8 cellular contexts compared by ENCODE assay signal in the genomic region with DNA sequence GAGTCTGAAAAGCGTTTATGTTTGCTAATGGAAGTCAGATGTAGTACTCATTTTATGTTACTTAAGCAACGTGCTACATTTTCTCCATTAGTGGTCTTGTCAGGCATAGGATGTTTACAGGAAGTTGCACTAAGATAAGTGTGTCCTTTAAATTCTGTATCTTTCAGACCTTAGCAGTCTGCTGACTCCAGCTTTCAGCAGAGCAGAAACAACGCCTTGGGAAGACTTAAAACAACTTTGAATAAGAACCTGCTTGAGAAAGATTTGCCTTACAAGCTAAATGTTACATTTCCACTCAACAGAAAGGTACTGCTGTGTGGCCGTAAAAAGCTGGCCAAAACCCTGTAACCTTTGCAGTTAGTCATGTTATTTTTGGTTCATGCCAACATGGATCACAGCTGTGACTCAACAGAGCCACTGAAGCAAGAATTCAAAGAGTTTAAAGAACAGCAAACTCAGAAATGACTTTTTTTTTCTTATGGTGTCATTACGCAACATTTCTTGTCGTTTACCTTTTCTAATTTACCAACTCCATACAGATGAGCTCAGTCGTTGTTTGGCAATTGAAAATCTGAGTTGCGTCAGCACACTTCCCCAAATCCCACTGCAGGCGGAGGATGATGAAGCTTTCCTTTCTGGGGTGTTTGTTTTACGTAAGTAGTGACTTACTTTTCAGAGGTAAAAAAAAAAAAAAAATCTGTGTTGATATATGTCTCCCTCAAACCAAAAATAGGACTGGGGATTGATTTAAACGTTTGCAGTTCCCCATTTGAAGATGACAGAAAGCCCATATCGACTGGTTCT. TPM values are rescaled to one million over a fixed set of nuclear protein-coding genes. Genes with fewer than 3 reads are reported as not detected.
DNase-seq lines count a peak whose midpoint lies in the region; ATAC-seq and TF ChIP-seq lines count a peak whose summit lies in the region.

No MANE protein-coding gene starts in this region.

- H3K9me3 Mint-ChIP-seq in CD14-positive monocyte = peaks cover 0 to 5% (median 2%) of the 10 kb centered on the region in 7 donors
- H3K9me3 Mint-ChIP-seq in chondrocyte (ENCODE audit: low read depth) = no peaks in the 10 kb centered on the region

- H3K27ac Mint-ChIP-seq in CD14-positive monocyte (peak overlapping the region; percentile 87 to 94 (median 91)), chondrocyte (ENCODE audit: unreplicated experiment) (peak overlapping the region; percentile 91)

- peaks cover 26% of the 10 kb centered on the region for H3K4me1 Mint-ChIP-seq in CD14-positive monocyte
- H3K4me1 Mint-ChIP-seq in chondrocyte (ENCODE audit: low read depth) = peaks cover 15% of the 10 kb centered on the region

- TF ChIP-seq CTCF in CD14-positive monocyte (IDR thresholded peaks at IDR 0.05) = no peak
- no peak for TF ChIP-seq CTCF in chondrocyte (IDR thresholded peaks at IDR 0.05)

- H3K36me3 Mint-ChIP-seq in CD14-positive monocyte = no peaks in the 10 kb centered on the region
- H3K36me3 Mint-ChIP-seq in chondrocyte (ENCODE audit: low read depth) = no peaks in the 10 kb centered on the region

- H3K4me3 Mint-ChIP-seq in CD14-positive monocyte (peak overlapping the region; percentile 18 to 53), chondrocyte (ENCODE audit: unreplicated experiment) (peak overlapping the region; percentile 49)

- peak; percentile 92 for DNase-seq in CD14-positive monocyte (ENCODE audit: low spot score)
- peak; percentile 63 for DNase-seq in NCI-H226
- DNase-seq in chondrocyte (ENCODE audit: low spot score) = no peak
- peak; percentile 43 for DNase-seq in myocyte (ENCODE audit: low read depth)
- DNase-seq in NCI-H1930 (lab: John Stamatoyannopoulos, UW) = no peak
- DNase-seq in NCI-H446 treated with DMSO at 0.1 percent for 48 hours (lab: John Stamatoyannopoulos, UW) = no peak

- ATAC-seq in HG02981 (IDR thresholded peaks at IDR 0.05; ENCODE audit: unreplicated experiment) = no peak
- no peak for ATAC-seq in HG03108 (IDR thresholded peaks at IDR 0.05; ENCODE audit: unreplicated experiment)

- intact Hi-C loops in CD14-positive monocyte (cut with micrococcal nuclease) = loop anchor here in 1 of 2 donors (5.0 kb wide), 1 partner anchor 986 kb away; no protein-coding TSS in a partner anchor

- H3K27me3 Mint-ChIP-seq in CD14-positive monocyte (ENCODE audit: low read depth in 3 of 3) (no peaks in the 10 kb centered on the region), chondrocyte (ENCODE audit: low read depth) (no peaks in the 10 kb centered on the region)

RNA-seq across cellular contexts. Expression of gene BMP6, which starts 27.9 kb away (rescaled TPM):
- polyA plus RNA-seq in CD14-positive monocyte = not detected
- total RNA-seq in chondrocyte (0.49 to 0.50 TPM in 2 of 3 replicates, not detected in the other), myocyte (0.10 and 0.19 TPM in 2 replicates)
- not detected for polyA plus RNA-seq in myocyte (2012)

Comparison
In these comparisons a context has a peak if more than half of its experiments do, and no peak if none do; other contexts are left out.
1. DNase-seq: peak in CD14-positive monocyte (single experiment), NCI-H226 (single experiment) and myocyte (single experiment); none in chondrocyte (single experiment), NCI-H1930 (0 of 2) and NCI-H446 treated with DMSO at 0.1 percent for 48 hours (single experiment).